In the genomic region with DNA sequence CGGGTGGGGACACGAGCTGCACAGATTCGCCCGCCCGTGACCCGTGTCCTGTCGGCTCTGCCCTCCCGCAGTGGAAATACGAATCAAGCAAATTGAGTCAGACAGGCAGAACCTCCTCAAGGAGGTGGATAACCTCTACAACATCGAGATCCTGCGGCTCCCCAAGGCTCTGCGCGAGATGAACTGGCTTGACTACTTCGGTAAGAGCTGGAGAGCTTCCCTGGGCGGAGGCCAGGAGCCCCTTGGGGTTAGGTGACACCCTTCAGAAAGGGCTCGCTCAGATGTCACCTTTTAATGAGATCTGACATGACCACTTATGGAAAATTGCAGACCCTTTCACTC, we compare ENCODE assay signal across 8 cellular contexts. TPM values are rescaled to one million over a fixed set of nuclear protein-coding genes. Genes with fewer than 3 reads are reported as not detected.
DNase-seq lines count a peak whose midpoint lies in the region; ATAC-seq lines count a peak whose summit lies in the region.

No MANE protein-coding gene starts in this region.

- H3K4me3 ChIP-seq in subcutaneous abdominal adipose tissue (ENCODE audit: low read depth in 1 of 5, low read length in 5 of 5), result peak overlapping the region; percentile 81 to 99 (median 96)

- peak; percentile 38 for DNase-seq in activated CD4-positive, alpha-beta T cell treated with anti-CD3 and anti-CD28 coated beads for 48 hours
- no peak for DNase-seq in activated CD4-positive, alpha-beta T cell treated with anti-CD3 and anti-CD28 coated beads for 1 hour
- DNase-seq in activated CD4-positive, alpha-beta memory T cell treated with anti-CD3 and anti-CD28 coated beads, Interleukin-2, amount 10 ng/mL, durations not matched to agents 7 days and 5 days, result no peak
- DNase-seq in immature natural killer cell (no peak), Kasumi-1 (lab: John Stamatoyannopoulos, UW) (no peak), Ammon's horn (ENCODE audit: low spot score) (no peak)

- no peak for ATAC-seq in GM18909 (IDR thresholded peaks at IDR 0.05; ENCODE audit: poor library complexity, unreplicated experiment)

- peak overlapping the region; percentile 97 for H3K4me3 Mint-ChIP-seq in activated CD4-positive, alpha-beta memory T cell treated with anti-CD3 and anti-CD28 coated beads, Interleukin-2, amount 10 ng/mL, durations not matched to agents 7 days and 5 days
- H3K4me3 Mint-ChIP-seq in immature natural killer cell, result peak overlapping the region; percentile 87 to 95 (median 92)

- no peaks in the 10 kb centered on the region for H3K9me3 Mint-ChIP-seq in activated CD4-positive, alpha-beta memory T cell treated with anti-CD3 and anti-CD28 coated beads, Interleukin-2, amount 10 ng/mL, durations not matched to agents 7 days and 5 days
- H3K9me3 Mint-ChIP-seq in immature natural killer cell, result no peaks in the 10 kb centered on the region

- peak overlapping the region in 4 of 5 donors; percentile 71 to 90 (median 76) for H3K9ac ChIP-seq in subcutaneous abdominal adipose tissue (ENCODE audit: low read length in 5 of 5)

- peaks cover 39% of the 10 kb centered on the region for H3K36me3 Mint-ChIP-seq in activated CD4-positive, alpha-beta memory T cell treated with anti-CD3 and anti-CD28 coated beads, Interleukin-2, amount 10 ng/mL, durations not matched to agents 7 days and 5 days (ENCODE audit: low read depth)
- peaks cover 0 to 7% (median 4%) of the 10 kb centered on the region in 3 donors for H3K36me3 Mint-ChIP-seq in immature natural killer cell

- peaks cover 0 to 4% (median 0%) of the 10 kb centered on the region in 5 donors for H3K27me3 ChIP-seq in subcutaneous abdominal adipose tissue (ENCODE audit: control insufficient read depth in 5 of 5, insufficient read depth in 4 of 5, low read length in 5 of 5)

- peak overlapping the region; percentile 30 for H3K27ac ChIP-seq in subcutaneous abdominal adipose tissue (ENCODE audit: low read depth, low read length)

- H3K36me3 ChIP-seq in subcutaneous abdominal adipose tissue (ENCODE audit: control insufficient read depth in 5 of 5, insufficient read depth in 5 of 5, low read length in 5 of 5), result peaks cover 0 to 5% (median 0%) of the 10 kb centered on the region in 5 donors

- H3K27ac Mint-ChIP-seq in activated CD4-positive, alpha-beta memory T cell treated with anti-CD3 and anti-CD28 coated beads, Interleukin-2, amount 10 ng/mL, durations not matched to agents 7 days and 5 days, result peak overlapping the region; percentile 90
- peak overlapping the region in 4 of 6 donors; percentile 10 to 93 (median 68) for H3K27ac Mint-ChIP-seq in immature natural killer cell

- CTCF ChIA-PET in activated CD4-positive, alpha-beta memory T cell treated with anti-CD3 and anti-CD28 coated beads, Interleukin-2, amount 10 ng/mL, durations not matched to agents 7 days and 5 days (lab: Charles Lee), result interaction anchor here (1.4 to 5.3 kb wide), 4 partner anchors 90 to 179 kb away, joined by 4 to 34 read pairs (median 10); a partner anchor contains a TSS

- peaks cover 66% of the 10 kb centered on the region for H3K4me1 Mint-ChIP-seq in activated CD4-positive, alpha-beta memory T cell treated with anti-CD3 and anti-CD28 coated beads, Interleukin-2, amount 10 ng/mL, durations not matched to agents 7 days and 5 days
- peaks cover 42 to 43% of the 10 kb centered on the region in 2 donors for H3K4me1 Mint-ChIP-seq in immature natural killer cell

- H3K9me3 ChIP-seq in subcutaneous abdominal adipose tissue (ENCODE audit: control insufficient read depth in 5 of 5, low read length in 5 of 5), result peaks cover 0 to 3% (median 0%) of the 10 kb centered on the region in 5 donors

- POLR2A ChIA-PET in activated CD4-positive, alpha-beta memory T cell treated with anti-CD3 and anti-CD28 coated beads, Interleukin-2, amount 10 ng/mL, durations not matched to agents 7 days and 5 days (lab: Charles Lee), result interaction anchor here (0.6 to 4.6 kb wide), 21 partner anchors 9 to 217 kb away, joined by 3 to 38 read pairs (median 7); a partner anchor contains a TSS

- H3K4me1 ChIP-seq in subcutaneous abdominal adipose tissue (ENCODE audit: control insufficient read depth in 5 of 5, insufficient read depth in 5 of 5, low read length in 5 of 5), result peaks cover 20 to 37% (median 31%) of the 10 kb centered on the region in 5 donors

- H3K27me3 Mint-ChIP-seq in activated CD4-positive, alpha-beta memory T cell treated with anti-CD3 and anti-CD28 coated beads, Interleukin-2, amount 10 ng/mL, durations not matched to agents 7 days and 5 days, result no peaks in the 10 kb centered on the region
- peaks cover 7 to 9% (median 9%) of the 10 kb centered on the region in 3 donors for H3K27me3 Mint-ChIP-seq in immature natural killer cell (ENCODE audit: low read depth in 3 of 3)

RNA-seq across cellular contexts. Expression of a gene that starts 0.5 kb away (rescaled TPM):
- total RNA-seq in activated CD4-positive, alpha-beta memory T cell treated with anti-CD3 and anti-CD28 coated beads, Interleukin-2, amount 10 ng/mL, durations not matched to agents 7 days and 5 days, result 10 to 100 TPM; 73.5 to 73.6 TPM
- 1 to 10 TPM; 2.6 to 6.1 (median 5.4) TPM for polyA plus RNA-seq in immature natural killer cell

RNA-seq across cellular contexts. Expression of a gene that starts 58.1 kb away (rescaled TPM):
- not detected for total RNA-seq in activated CD4-positive, alpha-beta memory T cell treated with anti-CD3 and anti-CD28 coated beads, Interleukin-2, amount 10 ng/mL, durations not matched to agents 7 days and 5 days
- not detected for polyA plus RNA-seq in immature natural killer cell
